ENCODE assay signal across 1 cellular context in the genomic region with DNA sequence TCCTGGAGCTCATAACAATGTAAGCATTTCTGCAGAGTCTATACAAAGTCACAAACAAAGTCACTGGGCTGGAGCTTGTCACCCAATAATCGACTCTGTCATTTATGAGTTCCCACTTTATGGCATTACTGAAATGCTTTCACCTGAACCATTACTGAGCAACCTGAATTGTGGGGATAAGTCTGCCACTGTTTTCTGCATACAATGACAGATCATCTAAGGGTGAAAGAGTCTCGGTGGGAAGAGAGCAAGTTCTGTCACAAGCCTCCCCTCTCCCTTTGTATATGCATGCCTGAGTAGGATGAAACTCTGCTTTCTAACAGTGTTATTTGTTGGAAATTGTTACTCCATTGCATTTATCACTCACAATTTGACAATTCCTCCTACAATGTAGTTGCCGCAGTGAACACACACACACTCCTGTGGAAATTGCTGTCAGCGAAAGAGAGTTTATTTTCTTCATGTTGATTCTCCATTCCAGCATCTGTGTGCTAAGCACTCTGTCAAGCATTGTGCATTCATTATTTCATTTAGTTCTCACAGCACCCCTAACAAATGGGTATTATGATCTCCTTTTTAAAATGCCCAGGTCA.
TF ChIP-seq lines count a peak whose summit lies in the region.

No MANE protein-coding gene starts in this region.

TF ChIP-seq in H1, 55 proteins besides CTCF, POLR2A, EP300 and RAD21 (continued from another document):
- no peak for TF ChIP-seq ASH2L (IDR thresholded peaks at IDR 0.05; ENCODE audit: low read length)
- TF ChIP-seq SRF (IDR thresholded peaks at IDR 0.05; ENCODE audit: low read depth, low read length) = no peak
- TF ChIP-seq HDAC6 (IDR thresholded peaks at IDR 0.05; ENCODE audit: low read depth, low read length) = no peak
- no peak for TF ChIP-seq TAF7 (optimal IDR thresholded peaks at IDR 0.05; ENCODE audit: borderline replicate concordance, low read depth, low read length)
- TF ChIP-seq SIX5 (IDR thresholded peaks at IDR 0.05; ENCODE audit: low read depth, low read length) = no peak
- TF ChIP-seq BCL11A (IDR thresholded peaks at IDR 0.05; ENCODE audit: low read depth in 2 of 2, low read length in 2 of 2) = no peak
- no peak for TF ChIP-seq CBX5 (IDR thresholded peaks at IDR 0.05; ENCODE audit: low read depth, low read length)
- no peak for TF ChIP-seq TBP (IDR thresholded peaks at IDR 0.05; ENCODE audit: low read depth, low read length)
- no peak for TF ChIP-seq KDM5A (IDR thresholded peaks at IDR 0.05; ENCODE audit: low read length)
